Comparison of ENCODE assay signal across 8 cellular contexts in the genomic region with DNA sequence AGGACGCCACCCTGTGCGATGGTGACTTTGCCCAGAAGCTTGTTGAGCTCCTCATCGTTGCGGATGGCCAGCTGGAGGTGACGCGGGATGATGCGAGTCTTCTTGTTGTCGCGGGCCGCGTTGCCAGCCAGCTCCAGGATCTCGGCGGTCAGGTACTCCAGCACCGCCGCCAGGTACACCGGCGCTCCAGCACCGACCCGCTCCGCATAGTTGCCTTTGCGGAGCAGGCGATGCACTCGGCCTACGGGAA.
DNase-seq lines count a peak whose midpoint lies in the region; ATAC-seq and TF ChIP-seq lines count a peak whose summit lies in the region.
"Not testable (repeated sequence)": the region's sequence is repeated elsewhere in the genome, so short reads cannot be mapped to it uniquely, and the experiment has no call there.

No MANE protein-coding gene starts in this region.

- in situ Hi-C loops in GM23248 (cut with MboI), result not testable (repeated sequence)

- CTCF ChIA-PET in activated CD8-positive, alpha-beta T cell treated with anti-CD3 and anti-CD28 coated beads, Interleukin-2, amount 10 ng/mL, durations not matched to agents 7 days and 5 days (lab: Charles Lee), result interaction anchor here (1.3 to 2.6 kb wide), 2 partner anchors 57 to 80 kb away, joined by 6 to 16 read pairs; a partner anchor contains a TSS

- not testable (repeated sequence) for H3K27me3 Mint-ChIP-seq in IgD-negative memory B cell; activated CD8-positive, alpha-beta T cell treated with anti-CD3 and anti-CD28 coated beads, Interleukin-2, amount 10 ng/mL, durations not matched to agents 7 days and 5 days (ENCODE audit: low read depth)

- peaks cover 16% of the 10 kb centered on the region; the same call in 1 of the 2 replicates for H3K4me1 ChIP-seq in GM23248 (ENCODE audit: insufficient read depth)
- H3K4me1 ChIP-seq in ectodermal cell (ENCODE audit: control insufficient read depth, insufficient read depth, low read length), result not testable (repeated sequence)
- H3K4me1 ChIP-seq in upper lobe of left lung, result peaks cover 8 to 20% (median 11%) of the 10 kb centered on the region in 4 donors

- not testable (repeated sequence) for H3K27ac ChIP-seq in GM23248
- H3K27ac ChIP-seq in ectodermal cell (ENCODE audit: insufficient read depth, low read depth, low read length, poor library complexity, severe bottlenecking), result peak overlapping the region; percentile 75
- H3K27ac ChIP-seq in upper lobe of left lung, result peak overlapping the region in 2 of 4 donors; percentile 52 to 73

- not testable (repeated sequence) for ATAC-seq in activated CD8-positive, alpha-beta T cell treated with anti-CD3 and anti-CD28 coated beads, Interleukin-2, amount 10 ng/mL, durations not matched to agents 7 days and 5 days
- ATAC-seq in omental fat pad (ENCODE audit: low FRiP score), result peak; percentile 19
- peak in 1 of 2 donors; percentile 43 for ATAC-seq in upper lobe of left lung (ENCODE audit: low FRiP score in 2 of 2)

- not testable (repeated sequence) for H3K9ac ChIP-seq in GM23248

- H2AFZ ChIP-seq in GM23248, result peak overlapping the region; percentile 93

- POLR2A ChIA-PET in activated CD8-positive, alpha-beta T cell treated with anti-CD3 and anti-CD28 coated beads, Interleukin-2, amount 10 ng/mL, durations not matched to agents 7 days and 5 days (lab: Charles Lee), result interaction anchor here (0.7 to 11.2 kb wide), 34 partner anchors 7 to 1789 kb away, joined by 3 to 1287 read pairs (median 6); a partner anchor contains a TSS

- peaks cover 28% of the 10 kb centered on the region for H3F3A ChIP-seq in GM23248 (ENCODE audit: insufficient read depth)

- H3K27me3 ChIP-seq in GM23248 (replicated peaks; ENCODE audit: insufficient read depth); ectodermal cell (ENCODE audit: control insufficient read depth, insufficient read depth, low read length, poor library complexity, severe bottlenecking); upper lobe of left lung: not testable (repeated sequence)

- not testable (repeated sequence) for TF ChIP-seq CTCF in omental fat pad (IDR thresholded peaks at IDR 0.05); upper lobe of left lung (IDR thresholded peaks at IDR 0.05)

- H3K4me3 ChIP-seq in GM23248, result peak overlapping the region; percentile 60
- peak overlapping the region; percentile 51 for H3K4me3 ChIP-seq in ectodermal cell (ENCODE audit: insufficient read depth, low read depth, low read length)
- peak overlapping the region; percentile 47 for H3K4me3 ChIP-seq in iPS-18c (ENCODE audit: insufficient read depth, low read depth, low read length)
- H3K4me3 ChIP-seq in upper lobe of left lung, result peak overlapping the region in 3 of 4 donors; percentile 36 to 50 (median 46)

- H3K9me2 ChIP-seq in GM23248 (ENCODE audit: insufficient read depth), result not testable (repeated sequence)

- TF ChIP-seq EP300 in upper lobe of left lung (IDR thresholded peaks at IDR 0.05), result not testable (repeated sequence)

- not testable (repeated sequence) for H3K9me3 ChIP-seq in GM23248 (ENCODE audit: low read depth); ectodermal cell (ENCODE audit: control insufficient read depth, low read length); iPS-18c (ENCODE audit: control insufficient read depth, insufficient read depth, low read length); upper lobe of left lung

- 23 to 30% methylated on average over 8 to 9 of the region's 24 CpGs for WGBS in GM23248 (ENCODE audit: low coverage in 1 of 2, low lambda C conversion rate in 2 of 2, missing lambda C conversion rate in 2 of 2), 2 experiments
- 0% methylated on average over 1 to 3 of the region's 24 CpGs for WGBS in ectodermal cell, 2 experiments
- 1 to 7% methylated on average over 4 to 9 of the region's 24 CpGs for WGBS in upper lobe of left lung, 2 donors

- not testable (repeated sequence) for H4K20me1 ChIP-seq in GM23248 (ENCODE audit: insufficient read depth)

- not testable (repeated sequence) for H3K36me3 Mint-ChIP-seq in IgD-negative memory B cell
- peaks cover 28% of the 10 kb centered on the region for H3K36me3 Mint-ChIP-seq in activated CD8-positive, alpha-beta T cell treated with anti-CD3 and anti-CD28 coated beads, Interleukin-2, amount 10 ng/mL, durations not matched to agents 7 days and 5 days (ENCODE audit: low read depth)

- TF ChIP-seq POLR2A in GM10847 (IDR thresholded peaks at IDR 0.05; ENCODE audit: extremely low read depth, insufficient read length), result peak; percentile 96
- not testable (repeated sequence) for TF ChIP-seq POLR2A in upper lobe of left lung (IDR thresholded peaks at IDR 0.05)

- H3K36me3 ChIP-seq in GM23248 (ENCODE audit: low read depth); ectodermal cell (ENCODE audit: control insufficient read depth, insufficient read depth, low read length); upper lobe of left lung: not testable (repeated sequence)

- peaks cover 27 to 36% (median 30%) of the 10 kb centered on the region in 3 donors for H3K4me1 Mint-ChIP-seq in IgD-negative memory B cell
- peaks cover 49% of the 10 kb centered on the region for H3K4me1 Mint-ChIP-seq in activated CD8-positive, alpha-beta T cell treated with anti-CD3 and anti-CD28 coated beads, Interleukin-2, amount 10 ng/mL, durations not matched to agents 7 days and 5 days (ENCODE audit: low read depth)

- peak overlapping the region; percentile 68 for H3K4me2 ChIP-seq in GM23248 (ENCODE audit: unreplicated experiment)

- H3K27ac Mint-ChIP-seq in IgD-negative memory B cell, result peak overlapping the region; percentile 90 to 98 (median 95)
- peak overlapping the region; percentile 98 for H3K27ac Mint-ChIP-seq in activated CD8-positive, alpha-beta T cell treated with anti-CD3 and anti-CD28 coated beads, Interleukin-2, amount 10 ng/mL, durations not matched to agents 7 days and 5 days

- H3K4me3 Mint-ChIP-seq in IgD-negative memory B cell, result peak overlapping the region; percentile 85 to 95 (median 90)
- peak overlapping the region; percentile 81 for H3K4me3 Mint-ChIP-seq in activated CD8-positive, alpha-beta T cell treated with anti-CD3 and anti-CD28 coated beads, Interleukin-2, amount 10 ng/mL, durations not matched to agents 7 days and 5 days

- not testable (repeated sequence) for H3K9me3 Mint-ChIP-seq in IgD-negative memory B cell; activated CD8-positive, alpha-beta T cell treated with anti-CD3 and anti-CD28 coated beads, Interleukin-2, amount 10 ng/mL, durations not matched to agents 7 days and 5 days (ENCODE audit: insufficient read depth)

- H3K79me2 ChIP-seq in GM23248 (ENCODE audit: insufficient read depth), result not testable (repeated sequence)

- not testable (repeated sequence) for DNase-seq in GM23248; activated CD8-positive, alpha-beta T cell treated with anti-CD3 and anti-CD28 coated beads, Interleukin-2, amount 10 ng/mL, durations not matched to agents 7 days and 5 days; omental fat pad (ENCODE audit: low spot score); upper lobe of left lung
